ENCODE assay signal across 8 cellular contexts in genomic region chr16:83878838-83879237, GRCh38. TPM values are rescaled to one million over a fixed set of nuclear protein-coding genes. Genes with fewer than 3 reads are reported as not detected.
DNase-seq lines count a peak whose midpoint lies in the region; ATAC-seq and TF ChIP-seq lines count a peak whose summit lies in the region.

No MANE protein-coding gene starts in this region.

- peak; percentile 79 for TF ChIP-seq RAD21 in Ishikawa (IDR thresholded peaks at IDR 0.05; ENCODE audit: low read depth)

- peak; percentile 41 for ATAC-seq in left lobe of liver

- DNase-seq in AG09319 (ENCODE audit: extremely low read depth, low read depth) (no peak), amniotic epithelial cell (ENCODE audit: low read depth) (peak; percentile 47), left lobe of liver (ENCODE audit: low spot score) (no peak), NCI-H1930 (lab: John Stamatoyannopoulos, UW) (no peak), suprapubic skin (ENCODE audit: low spot score in 2 of 2) (no peak), DMS79 (lab: John Stamatoyannopoulos, UW) (no peak)
- no peak for DNase-seq in stimulated activated CD4-positive, alpha-beta T cell treated with anti-CD3 and anti-CD28 coated beads, Interleukin-4, amount 100 ng/mL, for 24 hours

- TF ChIP-seq CTCF in AG09319 (IDR thresholded peaks at IDR 0.05; ENCODE audit: low read depth, low read length) (peak; percentile 66), suprapubic skin (IDR thresholded peaks at IDR 0.05) (peak in 1 of 2 donors; percentile 21)

- peaks cover 4% of the 10 kb centered on the region for H3K27me3 ChIP-seq in suprapubic skin

- WGBS in suprapubic skin: 35% methylated on average over 6 of the region's 6 CpGs

- TF ChIP-seq EP300 in Ishikawa (IDR thresholded peaks at IDR 0.05; ENCODE audit: borderline replicate concordance): no peak
- no peak for TF ChIP-seq EP300 in suprapubic skin (IDR thresholded peaks at IDR 0.05)

- no peaks in the 10 kb centered on the region for H3K9me3 ChIP-seq in suprapubic skin

- H3K27ac ChIP-seq in suprapubic skin: no peak overlapping the region

- no peak for TF ChIP-seq POLR2A in suprapubic skin (IDR thresholded peaks at IDR 0.05)

- H3K36me3 ChIP-seq in suprapubic skin: no peaks in the 10 kb centered on the region

- no peak overlapping the region for H3K4me3 ChIP-seq in suprapubic skin

- H3K4me1 ChIP-seq in suprapubic skin: no peaks in the 10 kb centered on the region

TF ChIP-seq in Ishikawa, 13 proteins besides CTCF, POLR2A, EP300 and RAD21:
- no peak for TF ChIP-seq NFIC (IDR thresholded peaks at IDR 0.05)
- TF ChIP-seq TEAD4 (IDR thresholded peaks at IDR 0.05): 0 out of 2 replicates have a peak, but pooled peaks have one; percentile 18
TF ChIP-seq in Ishikawa: peak in this region for 1.

RNA-seq across cellular contexts. Expression of gene MLYCD, which starts 20.1 kb away (rescaled TPM):
- 17.1 TPM for total RNA-seq in left lobe of liver
- 10 to 100 TPM in 1 of 4 donors, 1 to 10 TPM in 3; 4.4 to 23.7 (median 5.7) TPM for total RNA-seq in suprapubic skin
